In the genomic region with DNA sequence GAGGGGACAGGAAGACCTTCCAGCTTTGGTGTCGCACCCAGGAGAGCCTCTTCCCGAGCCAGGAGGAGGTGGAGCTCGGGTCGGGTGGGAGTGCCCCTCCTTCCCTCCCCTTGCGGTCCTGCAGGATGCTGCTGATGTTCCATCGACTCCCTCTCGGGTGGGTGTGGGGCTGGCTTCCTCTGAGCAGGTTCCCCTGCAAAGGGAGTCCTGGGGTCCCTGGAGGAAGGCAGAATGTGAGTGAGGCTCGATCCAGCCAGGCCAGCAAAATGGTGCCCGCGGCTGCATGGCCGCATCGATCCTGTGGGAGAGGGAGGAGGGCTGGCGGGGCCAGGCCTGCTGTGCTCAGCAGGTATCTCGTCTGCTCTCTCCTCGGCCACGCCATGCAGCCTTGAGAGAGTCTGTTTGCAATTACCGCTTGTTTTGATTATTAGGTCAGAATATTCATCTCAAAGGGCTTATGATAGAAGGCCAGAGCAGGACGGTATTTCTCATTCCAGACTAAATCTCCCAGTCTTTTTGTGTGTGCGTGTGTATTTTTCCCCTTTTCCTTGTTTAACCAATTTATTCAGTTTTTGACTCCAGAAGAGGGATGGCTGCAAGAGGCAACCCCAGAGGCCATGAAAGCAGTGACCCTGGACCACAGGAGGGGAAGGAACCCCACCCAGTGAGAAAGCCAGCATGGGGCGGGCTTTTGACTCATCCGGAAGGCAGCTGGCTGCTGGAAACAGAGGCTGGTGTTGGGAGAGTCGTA, we compare ENCODE assay signal across 10 cellular contexts.
DNase-seq lines count a peak whose midpoint lies in the region; ATAC-seq and TF ChIP-seq lines count a peak whose summit lies in the region.
"Had no signal": no experiment of that assay in that cellular context is flagged by ENCODE, and none has a peak within 500 bp of the region (broad histone marks: within the 10 kb centered on the region; RNA-seq: fewer than 3 reads in every experiment).

No MANE protein-coding gene starts in this region.

- H3K27me3 ChIP-seq in AG04450 (ENCODE audit: control insufficient read depth, insufficient read depth, low read length) = no peaks in the 10 kb centered on the region

- ATAC-seq in mucosa of descending colon = peak; percentile 40
- no peak for ATAC-seq in GM21786 (IDR thresholded peaks at IDR 0.05; ENCODE audit: unreplicated experiment)
- ATAC-seq in GM18861 (IDR thresholded peaks at IDR 0.05; ENCODE audit: unreplicated experiment) = no peak
- no peak for ATAC-seq in stimulated activated memory B cell treated with anti-CD40 and anti-IgM and Interleukin-4, amounts not matched to agents 10 μg/mL and 1 μg/mL and 100 μg/mL, for 72 hours

- no peaks in the 10 kb centered on the region for H3K9me3 Mint-ChIP-seq in stimulated activated memory B cell treated with anti-CD40 and anti-IgM and Interleukin-4, amounts not matched to agents 10 μg/mL and 1 μg/mL and 100 μg/mL, for 72 hours
- H3K9me3 Mint-ChIP-seq: CD4-positive, alpha-beta T cell had no signal

- peak; percentile 63 for DNase-seq in AG04450 (ENCODE audit: low read depth, low spot score)
- peak; percentile 6 for DNase-seq in LoVo (ENCODE audit: low spot score)
- DNase-seq in choroid plexus epithelial cell (ENCODE audit: low read depth) = peak; percentile 97
- peak in 1 of 3 donors; percentile 28 for DNase-seq in mucosa of descending colon
- no peak for DNase-seq in activated CD4-positive, alpha-beta T cell treated with anti-CD3 and anti-CD28 coated beads for 48 hours
- DNase-seq: CD4-positive, alpha-beta T cell; stimulated activated CD4-positive, alpha-beta T cell treated with anti-CD3 and anti-CD28 coated beads, Interleukin-12 subunit alpha, Interleukin-12 subunit beta, amount 100 ng/mL, for 4 hours had no signal

- peak overlapping the region; percentile 21 for H3K27ac ChIP-seq in AG04450 (ENCODE audit: low read depth, low read length)

- H3K9me3 ChIP-seq in AG04450 (ENCODE audit: control insufficient read depth, insufficient read depth, low read length) (peaks cover 4% of the 10 kb centered on the region; the same call in 1 of the 2 replicates), mucosa of descending colon (no peaks in the 10 kb centered on the region)

- TF ChIP-seq CTCF in AG04450 (IDR thresholded peaks at IDR 0.05; ENCODE audit: low read depth, low read length) = no peak
- TF ChIP-seq CTCF in choroid plexus epithelial cell (conservative IDR thresholded peaks at IDR 0.05; ENCODE audit: low read depth, low read length) = no peak
- TF ChIP-seq CTCF in mucosa of descending colon (IDR thresholded peaks at IDR 0.05) = no peak

- H3K36me3 Mint-ChIP-seq in stimulated activated memory B cell treated with anti-CD40 and anti-IgM and Interleukin-4, amounts not matched to agents 10 μg/mL and 1 μg/mL and 100 μg/mL, for 72 hours = no peaks in the 10 kb centered on the region

- H3K27ac Mint-ChIP-seq in stimulated activated memory B cell treated with anti-CD40 and anti-IgM and Interleukin-4, amounts not matched to agents 10 μg/mL and 1 μg/mL and 100 μg/mL, for 72 hours = no peak overlapping the region
- H3K27ac Mint-ChIP-seq: CD4-positive, alpha-beta T cell had no signal

- no peak overlapping the region for H3K4me3 Mint-ChIP-seq in stimulated activated memory B cell treated with anti-CD40 and anti-IgM and Interleukin-4, amounts not matched to agents 10 μg/mL and 1 μg/mL and 100 μg/mL, for 72 hours
- H3K4me3 Mint-ChIP-seq: CD4-positive, alpha-beta T cell had no signal

- CTCF ChIA-PET in AG04450 (lab: Charles Lee) = interaction anchor here (1.2 kb wide), 1 partner anchor 43 kb away, joined by 3 read pairs; no protein-coding TSS in a partner anchor

- POLR2A ChIA-PET in AG04450 (lab: Yijun Ruan, JAX) = no interaction called here

- intact Hi-C loops in mucosa of descending colon (cut with DNase I, micrococcal nuclease) = no loop called here

- no peak overlapping the region for H3K4me3 ChIP-seq in AG04450 (ENCODE audit: low read depth, low read length)
- no peak overlapping the region for H3K4me3 ChIP-seq in choroid plexus epithelial cell (ENCODE audit: low read depth, low read length)
- H3K4me3 ChIP-seq in mucosa of descending colon = no peak overlapping the region

- H3K36me3 ChIP-seq in mucosa of descending colon (ENCODE audit: low read depth) = no peaks in the 10 kb centered on the region

- no peaks in the 10 kb centered on the region for H3K4me1 Mint-ChIP-seq in stimulated activated memory B cell treated with anti-CD40 and anti-IgM and Interleukin-4, amounts not matched to agents 10 μg/mL and 1 μg/mL and 100 μg/mL, for 72 hours

- no peaks in the 10 kb centered on the region for H3K4me1 ChIP-seq in mucosa of descending colon (ENCODE audit: low read depth)

- H3K27me3 Mint-ChIP-seq in stimulated activated memory B cell treated with anti-CD40 and anti-IgM and Interleukin-4, amounts not matched to agents 10 μg/mL and 1 μg/mL and 100 μg/mL, for 72 hours = peaks cover 38% of the 10 kb centered on the region
- H3K27me3 Mint-ChIP-seq: CD4-positive, alpha-beta T cell had no signal
